In genomic region chr12:54032627-54033100, GRCh38 we compare ENCODE assay signal across 8 cellular contexts. TPM values are rescaled to one million over a fixed set of nuclear protein-coding genes. Genes with fewer than 3 reads are reported as not detected.
A peak's percentile ranks its signal among the peaks of the same experiment; 100 is the strongest.
DNase-seq lines count a peak whose midpoint lies in the region; ATAC-seq, FAIRE-seq and TF ChIP-seq lines count a peak whose summit lies in the region.

Gene HOXC5 (plus strand): TSS chr12:54033050. CDS start chr12:54033123, 73 bp downstream.

- H4K20me1 ChIP-seq in GM23338 (replicated peaks; ENCODE audit: insufficient read depth): peaks cover 27% of the 10 kb centered on the region
- H4K20me1 ChIP-seq in endothelial cell of umbilical vein (replicated peaks; ENCODE audit: control insufficient read depth, extremely low read depth, insufficient read depth, low read length): no peaks in the 10 kb centered on the region

- peaks cover 24% of the 10 kb centered on the region for H3K4me1 Mint-ChIP-seq in GM23338
- peaks cover 20% of the 10 kb centered on the region for H3K4me1 Mint-ChIP-seq in activated CD4-positive, alpha-beta memory T cell treated with anti-CD3 and anti-CD28 coated beads for 36 hours (ENCODE audit: low read depth)

- H3K9me2 ChIP-seq in GM23338 (ENCODE audit: insufficient read depth): no peaks in the 10 kb centered on the region

- dilution Hi-C loops in endothelial cell of umbilical vein (cut with MboI; ENCODE audit: extremely low pct_ligation_motif_present, low sequenced_read_pairs): no loop called here

- BruUV-seq in endothelial cell of umbilical vein (replicated peaks; lab: Mats Ljungman, UMichigan): no TSS peak

- H2AFZ ChIP-seq in GM23338 (no peak within 1 kb of the TSS), endothelial cell of umbilical vein (ENCODE audit: low read depth, low read length) (no peak within 1 kb of the TSS)

- TF ChIP-seq CTCF in AG09319 (IDR thresholded peaks at IDR 0.05; ENCODE audit: low read depth, low read length): peak; percentile 84
- peak; percentile 89 to 93 for TF ChIP-seq CTCF in GM23338 (conservative IDR thresholded peaks at IDR 0.05; ENCODE audit: low read depth in 2 of 2)
- peak; percentile 79 to 81 for TF ChIP-seq CTCF in endothelial cell of umbilical vein (IDR thresholded peaks at IDR 0.05; ENCODE audit: extremely low read depth in 1 of 2, insufficient read depth in 1 of 2, low read depth in 1 of 2, low read length in 2 of 2)

- peak within 1 kb of the TSS; percentile 19; the same call in 1 of the 3 replicates for H3K4me3 Mint-ChIP-seq in GM23338
- peak within 1 kb of the TSS; percentile 53 for H3K4me3 Mint-ChIP-seq in activated CD4-positive, alpha-beta memory T cell treated with anti-CD3 and anti-CD28 coated beads for 36 hours

- H3K9me3 ChIP-seq in endothelial cell of umbilical vein (replicated peaks; ENCODE audit: control insufficient read depth, insufficient read depth, low read length) (no peaks in the 10 kb centered on the region), muscle layer of duodenum (ENCODE audit: control insufficient read depth in 1 of 2, low read length in 2 of 2) (no peaks in the 10 kb centered on the region)

- ATAC-seq in GM23338: peak; percentile 10
- ATAC-seq in HG03196 (IDR thresholded peaks at IDR 0.05; ENCODE audit: unreplicated experiment): no peak

- DNase-seq in AG09319 (ENCODE audit: extremely low read depth, low read depth): peak; percentile 14
- DNase-seq in GM23338 (ENCODE audit: low spot score): peak; percentile 94
- DNase-seq in NCI-H524 (lab: John Stamatoyannopoulos, UW): peak; percentile 91 to 93
- peak; percentile 73 for DNase-seq in activated CD4-positive, alpha-beta memory T cell treated with anti-CD3 and anti-CD28 coated beads for 36 hours
- peak; percentile 37 for DNase-seq in endothelial cell of umbilical vein (ENCODE audit: low read depth, low spot score)
- peak; percentile 25 for DNase-seq in stimulated activated naive CD4-positive, alpha-beta T cell treated with Interleukin-2 at 50 U/mL for 16 hours (lab: John Stamatoyannopoulos, UW)

- FAIRE-seq in endothelial cell of umbilical vein (lab: Jason Lieb, UNC): peak; percentile 75

- H3K27ac Mint-ChIP-seq in GM23338: no peak within 1 kb of the TSS
- peak within 1 kb of the TSS; percentile 18 for H3K27ac Mint-ChIP-seq in activated CD4-positive, alpha-beta memory T cell treated with anti-CD3 and anti-CD28 coated beads for 36 hours

- H3K79me2 ChIP-seq in GM23338 (replicated peaks; ENCODE audit: insufficient read depth) (no peaks in the 10 kb centered on the region), endothelial cell of umbilical vein (ENCODE audit: control insufficient read depth, insufficient read depth, low read length) (no peaks in the 10 kb centered on the region)

- intact Hi-C loops in activated CD4-positive, alpha-beta memory T cell treated with anti-CD3 and anti-CD28 coated beads for 36 hours (cut with micrococcal nuclease): loop anchor here (1.0 to 5.0 kb wide), 4 partner anchors 16 to 159 kb away; no protein-coding TSS in a partner anchor
- intact Hi-C loops in endothelial cell of umbilical vein (cut with micrococcal nuclease): loop anchor here (1.0 kb wide), 2 partner anchors 159 to 169 kb away; no protein-coding TSS in a partner anchor

- no peak within 1 kb of the TSS for H3K27ac ChIP-seq in GM23338 (ENCODE audit: low read depth)
- H3K27ac ChIP-seq in endothelial cell of umbilical vein (ENCODE audit: insufficient read depth, low read depth, low read length): no peak within 1 kb of the TSS
- peak within 1 kb of the TSS; percentile 39 for H3K27ac ChIP-seq in muscle layer of duodenum (ENCODE audit: low read length)

- H3K36me3 Mint-ChIP-seq in GM23338 (ENCODE audit: low read depth): no peaks in the 10 kb centered on the region; the same call in 2 of the 3 replicates
- H3K36me3 Mint-ChIP-seq in activated CD4-positive, alpha-beta memory T cell treated with anti-CD3 and anti-CD28 coated beads for 36 hours: peaks cover 3% of the 10 kb centered on the region

- H3K4me2 ChIP-seq in GM23338: peak within 1 kb of the TSS; percentile 43; the same call in 1 of the 2 replicates
- H3K4me2 ChIP-seq in endothelial cell of umbilical vein (ENCODE audit: insufficient read depth, low read length): no peak within 1 kb of the TSS

- H3K27me3 ChIP-seq in GM23338 (ENCODE audit: insufficient read depth): peaks cover 100% of the 10 kb centered on the region
- H3K27me3 ChIP-seq in endothelial cell of umbilical vein (ENCODE audit: control insufficient read depth in 2 of 2, insufficient read depth in 2 of 2, low read length in 2 of 2): peaks cover 79 to 88% of the 10 kb centered on the region in 2 experiments
- H3K27me3 ChIP-seq in muscle layer of duodenum (ENCODE audit: low read depth, low read length): peaks cover 53% of the 10 kb centered on the region

- H3K9me1 ChIP-seq in endothelial cell of umbilical vein (replicated peaks; ENCODE audit: control insufficient read depth, extremely low read depth, insufficient read depth, low read length): no peaks in the 10 kb centered on the region

- H3K27me3 Mint-ChIP-seq in GM23338 (ENCODE audit: insufficient read depth, low read depth, poor library complexity): peaks cover 96% of the 10 kb centered on the region
- peaks cover 66% of the 10 kb centered on the region for H3K27me3 Mint-ChIP-seq in activated CD4-positive, alpha-beta memory T cell treated with anti-CD3 and anti-CD28 coated beads for 36 hours

- H3F3A ChIP-seq in GM23338 (replicated peaks; ENCODE audit: low read depth): peaks cover 27% of the 10 kb centered on the region; the same call in 1 of the 2 replicates

- H3K4me3 ChIP-seq in GM23338: peak within 1 kb of the TSS; percentile 13
- no peak within 1 kb of the TSS for H3K4me3 ChIP-seq in endothelial cell of umbilical vein (replicated peaks in 1 of 3; ENCODE audit: insufficient read depth in 1 of 3, low read depth in 1 of 3, low read length in 3 of 3)
- peak within 1 kb of the TSS; percentile 62 to 70 for H3K4me3 ChIP-seq in muscle layer of duodenum (ENCODE audit: low read depth in 1 of 2, low read length in 2 of 2)

- peaks cover 6% of the 10 kb centered on the region for H3K9me3 Mint-ChIP-seq in GM23338
- H3K9me3 Mint-ChIP-seq in activated CD4-positive, alpha-beta memory T cell treated with anti-CD3 and anti-CD28 coated beads for 36 hours: peaks cover 5% of the 10 kb centered on the region

- no peak within 1 kb of the TSS for H3K9ac ChIP-seq in endothelial cell of umbilical vein (replicated peaks; ENCODE audit: extremely low read depth, insufficient read depth, low read length)

- CTCF ChIA-PET in activated CD4-positive, alpha-beta memory T cell treated with anti-CD3 and anti-CD28 coated beads for 36 hours (lab: Charles Lee): interaction anchor here (0.6 to 4.6 kb wide), 35 partner anchors 8 to 196 kb away, joined by 3 to 81 read pairs (median 4); partner anchors contain the start of genes HOXC10, HOXC4, HOXC8 and HOXC9
- CTCF ChIA-PET in endothelial cell of umbilical vein (lab: Charles Lee): interaction anchor here (0.5 to 6.1 kb wide), 25 partner anchors 8 to 182 kb away, joined by 3 to 91 read pairs (median 5); partner anchors contain the start of genes HOXC10 and HOXC4

- no peak for TF ChIP-seq POLR2A in endothelial cell of umbilical vein (IDR thresholded peaks at IDR 0.05; ENCODE audit: low read depth, low read length)

- peaks cover 33% of the 10 kb centered on the region for H3K4me1 ChIP-seq in GM23338 (ENCODE audit: insufficient read depth)
- no peaks in the 10 kb centered on the region for H3K4me1 ChIP-seq in endothelial cell of umbilical vein (ENCODE audit: control insufficient read depth, extremely low read depth, insufficient read depth, low read length)
- H3K4me1 ChIP-seq in muscle layer of duodenum (ENCODE audit: control insufficient read depth in 1 of 2, insufficient read depth in 2 of 2, low read length in 2 of 2): peaks cover 3 to 8% of the 10 kb centered on the region in 2 donors

- H3K36me3 ChIP-seq in GM23338 (ENCODE audit: insufficient read depth) (no peaks in the 10 kb centered on the region), endothelial cell of umbilical vein (ENCODE audit: control insufficient read depth in 2 of 2, extremely low read depth in 1 of 2, insufficient read depth in 2 of 2, low read length in 2 of 2) (no peaks in the 10 kb centered on the region), muscle layer of duodenum (ENCODE audit: control insufficient read depth in 1 of 2, insufficient read depth in 2 of 2, low read length in 2 of 2) (no peaks in the 10 kb centered on the region)

- POLR2A ChIA-PET in activated CD4-positive, alpha-beta memory T cell treated with anti-CD3 and anti-CD28 coated beads for 36 hours (lab: Charles Lee): interaction anchor here (0.7 to 1.0 kb wide), 2 partner anchors 159 to 169 kb away, joined by 3 to 4 read pairs; no protein-coding TSS in a partner anchor
- POLR2A ChIA-PET in endothelial cell of umbilical vein (lab: Charles Lee): no interaction called here

TF ChIP-seq in endothelial cell of umbilical vein, 7 proteins besides CTCF, POLR2A, EP300 and RAD21:
- TF ChIP-seq POLR2AphosphoS5 (IDR thresholded peaks at IDR 0.05; ENCODE audit: insufficient read depth, low read depth, low read length): no peak
- no peak for TF ChIP-seq GATA2 (IDR thresholded peaks at IDR 0.05; ENCODE audit: insufficient read depth, insufficient read length, low read depth, low read length)
- TF ChIP-seq FOS (IDR thresholded peaks at IDR 0.05; ENCODE audit: borderline replicate concordance, insufficient read depth, low read length): no peak
- no peak for TF ChIP-seq MAX (IDR thresholded peaks at IDR 0.05; ENCODE audit: insufficient read depth, insufficient read length)
- no peak for TF ChIP-seq EZH2 (IDR thresholded peaks at IDR 0.05; ENCODE audit: borderline replicate concordance, low read depth, low read length, severe bottlenecking)
- no peak for TF ChIP-seq MYC (IDR thresholded peaks at IDR 0.05; ENCODE audit: low read depth, low read length)
- no peak for TF ChIP-seq JUN (IDR thresholded peaks at IDR 0.05; ENCODE audit: borderline replicate concordance, insufficient read depth, insufficient read length, low read depth)

RNA-seq across cellular contexts. Expression of gene HOXC5, which starts in this region (rescaled TPM):
- total RNA-seq in GM23338 (2014; rRNA removed; shearing (Covaris generic)): not detected in 2 replicates
- polyA plus RNA-seq in GM23338 (2016; fragmentation: Nextera tagmentation; extraction: Ambion mirVana): not detected in 2 replicates
- not detected for total RNA-seq in activated CD4-positive, alpha-beta memory T cell treated with anti-CD3 and anti-CD28 coated beads for 36 hours
- not detected in 2 replicates for total RNA-seq in endothelial cell of umbilical vein
- polyA plus RNA-seq in endothelial cell of umbilical vein: not detected in 2 replicates
- not detected in 2 replicates for polyA plus RNA-seq in endothelial cell of umbilical vein (2011; cell fraction: cytosol; rRNA removed)
- 0.07 and 0.08 TPM in 2 replicates for polyA plus RNA-seq in endothelial cell of umbilical vein (2011; cell fraction: nucleus; rRNA removed)
- 0.13 and 0.38 TPM in 2 replicates for polyA plus RNA-seq in endothelial cell of umbilical vein (2012)
- polyA minus RNA-seq in endothelial cell of umbilical vein: not detected in 2 replicates
- not detected for polyA minus RNA-seq in endothelial cell of umbilical vein (2011; cell fraction: cytosol; rRNA and poly(A)+ RNA removed)
- polyA minus RNA-seq in endothelial cell of umbilical vein (2011; cell fraction: nucleus; rRNA and poly(A)+ RNA removed): not detected in 2 replicates

Comparison
In these comparisons a context has a peak if more than half of its experiments do, and no peak if none do; other contexts are left out.
1. Peak in DNase-seq, ATAC-seq, H3K4me3 ChIP-seq and H3K4me2 ChIP-seq in GM23338; RNA of the gene not detected or under 1 TPM.
2. Peak in DNase-seq in activated CD4-positive, alpha-beta memory T cell treated with anti-CD3 and anti-CD28 coated beads for 36 hours; RNA of the gene not detected or under 1 TPM.
3. Peak in DNase-seq in endothelial cell of umbilical vein; RNA of the gene not detected or under 1 TPM.
4. DNase-seq: peak in every context shown above with its lines; median percentile 94 in GM23338; 92 in NCI-H524; 73 in activated CD4-positive, alpha-beta memory T cell treated with anti-CD3 and anti-CD28 coated beads for 36 hours; 37 in endothelial cell of umbilical vein; 25 in stimulated activated naive CD4-positive, alpha-beta T cell treated with Interleukin-2 at 50 U/mL for 16 hours; 14 in AG09319.
5. H3K4me3 ChIP-seq: peak in muscle layer of duodenum (2 of 2); none in endothelial cell of umbilical vein (0 of 3).
6. Peak in every context shown above with its lines, with median percentiles within 50 percentile points of each other: CTCF ChIP-seq.